10 cellular contexts compared by ENCODE assay signal in genomic region chr5:76849767-76850291, GRCh38. TPM values are rescaled to one million over a fixed set of nuclear protein-coding genes. Genes with fewer than 3 reads are reported as not detected.
DNase-seq lines count a peak whose midpoint lies in the region; ATAC-seq and TF ChIP-seq lines count a peak whose summit lies in the region.
"Had no signal": no experiment of that assay in that cellular context is flagged by ENCODE, and none has a peak within 500 bp of the region (broad histone marks: within the 10 kb centered on the region; RNA-seq: fewer than 3 reads in every experiment).

Gene S100Z, plus strand, starts transcription at chr5:76850014. Its CDS starts 25,346 bp downstream, at chr5:76875360.

- peak within 1 kb of the TSS in 9 of 10 donors; percentile 20 to 69 (median 41) for H3K4me3 Mint-ChIP-seq in naive thymus-derived CD8-positive, alpha-beta T cell
- H3K4me3 Mint-ChIP-seq: WTC11 had no signal

- peak within 1 kb of the TSS in 8 of 10 donors; percentile 1 to 86 (median 74) for H3K27ac Mint-ChIP-seq in naive thymus-derived CD8-positive, alpha-beta T cell
- H3K27ac Mint-ChIP-seq: WTC11 had no signal

- H3K27me3 ChIP-seq in A673 (replicated peaks; ENCODE audit: insufficient read depth, low read depth, low read length, poor library complexity) = no peaks in the 10 kb centered on the region

- peaks cover 0 to 5% (median 0%) of the 10 kb centered on the region in 9 donors for H3K9me3 Mint-ChIP-seq in naive thymus-derived CD8-positive, alpha-beta T cell

- no peaks in the 10 kb centered on the region for H3K4me1 ChIP-seq in A673 (ENCODE audit: insufficient read depth, low read length, poor library complexity, severe bottlenecking)

- no peak within 1 kb of the TSS for H3K4me3 ChIP-seq in A673 (ENCODE audit: low read depth, low read length, poor library complexity, severe bottlenecking)

- no TSS peak for BruUV-seq in A673 (replicated peaks; lab: Mats Ljungman, UMichigan)

- peaks cover 7 to 31% (median 20%) of the 10 kb centered on the region in 4 donors for H3K4me1 Mint-ChIP-seq in naive thymus-derived CD8-positive, alpha-beta T cell

- DNase-seq in CD1c-positive myeloid dendritic cell (ENCODE audit: extremely low spot score) (peak; percentile 39), SKM-1 treated with dmso at 0.1 percent for 144 hours (lab: John Stamatoyannopoulos, UW; ENCODE audit: unreplicated experiment) (peak; percentile 80), A673 (ENCODE audit: low spot score) (no peak), EL (no peak), putamen (ENCODE audit: low spot score) (no peak), amniotic stem cell (lab: John Stamatoyannopoulos, UW) (no peak)
- peak; percentile 74 for DNase-seq in activated effector memory CD4-positive, alpha-beta T cell treated with anti-CD3 and anti-CD28 coated beads, Interleukin-2, amount 50 U/mL, for 16 hours
- DNase-seq in naive thymus-derived CD8-positive, alpha-beta T cell = peak in 4 of 10 donors; percentile 3 to 23 (median 12)
- DNase-seq: NCI-H1694 treated with DMSO at 0.1 percent for 48 hours had no signal

- intact Hi-C loops in A673 (cut with micrococcal nuclease; ENCODE audit: unreplicated experiment) = no loop called here

- no peaks in the 10 kb centered on the region for H3K9me3 ChIP-seq in A673 (ENCODE audit: low read depth, low read length, poor library complexity, severe bottlenecking)

- no peak for TF ChIP-seq CTCF in A673 (conservative IDR thresholded peaks at IDR 0.05; ENCODE audit: low read depth, low read length)

- H3K36me3 Mint-ChIP-seq in naive thymus-derived CD8-positive, alpha-beta T cell = no peaks in the 10 kb centered on the region

- H3K36me3 ChIP-seq in A673 (ENCODE audit: insufficient read depth, low read length, poor library complexity, severe bottlenecking) = no peaks in the 10 kb centered on the region

- no peak within 1 kb of the TSS for H3K27ac ChIP-seq in A673 (ENCODE audit: low read depth, low read length, poor library complexity, severe bottlenecking)

- CTCF ChIA-PET in A673 (lab: Charles Lee) = no interaction called here

- no peaks in the 10 kb centered on the region for H3K27me3 Mint-ChIP-seq in naive thymus-derived CD8-positive, alpha-beta T cell

- ATAC-seq in naive thymus-derived CD8-positive, alpha-beta T cell = peak; percentile 54 to 78
- ATAC-seq: WTC11 had no signal

- POLR2A ChIA-PET in naive thymus-derived CD8-positive, alpha-beta T cell (lab: Charles Lee) = no interaction called here
- POLR2A ChIA-PET in A673 (lab: Charles Lee; ENCODE audit: low non-redundant PET) = no interaction called here

RNA-seq across cellular contexts. Expression of gene S100Z, which starts in this region (rescaled TPM):
- total RNA-seq in naive thymus-derived CD8-positive, alpha-beta T cell = not detected
- not detected for polyA plus RNA-seq in naive thymus-derived CD8-positive, alpha-beta T cell
- total RNA-seq in A673 (2021) = not detected in 2 replicates
- total RNA-seq: WTC11 had no signal

Comparison
In these comparisons a context has a peak if more than half of its experiments do, and no peak if none do; other contexts are left out.
1. Peak in ATAC-seq in naive thymus-derived CD8-positive, alpha-beta T cell; RNA of the gene not detected or under 1 TPM.
2. DNase-seq: peak in CD1c-positive myeloid dendritic cell (single experiment), SKM-1 treated with dmso at 0.1 percent for 144 hours (single experiment) and activated effector memory CD4-positive, alpha-beta T cell treated with anti-CD3 and anti-CD28 coated beads, Interleukin-2, amount 50 U/mL, for 16 hours (single experiment); none in A673 (single experiment), EL (single experiment), putamen (single experiment) and amniotic stem cell (single experiment).